In the genomic region with DNA sequence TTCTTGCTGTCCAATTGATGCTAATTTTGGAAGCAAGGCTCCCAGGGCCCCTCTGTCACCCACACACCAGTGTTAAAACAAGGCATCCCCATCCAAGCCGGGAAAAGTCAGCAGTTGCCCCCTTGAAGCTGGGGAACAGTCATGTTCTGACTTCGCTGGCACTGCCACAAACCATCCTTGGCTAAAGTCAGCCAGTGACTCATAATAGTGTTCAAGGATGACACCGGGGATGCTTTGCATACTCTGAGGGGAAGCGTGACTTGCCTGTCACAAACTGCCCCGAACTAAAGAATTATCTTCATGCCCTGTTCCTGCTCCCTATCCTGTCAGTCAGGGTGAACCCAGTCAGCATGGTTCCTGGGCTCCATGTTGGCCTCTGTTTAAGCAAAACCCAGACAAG, we compare ENCODE assay signal across 9 cellular contexts. TPM values are rescaled to one million over a fixed set of nuclear protein-coding genes. Genes with fewer than 3 reads are reported as not detected.
A peak's percentile ranks its signal among the peaks of the same experiment; 100 is the strongest.
DNase-seq lines count a peak whose midpoint lies in the region; ATAC-seq, FAIRE-seq and TF ChIP-seq lines count a peak whose summit lies in the region.
"Had no signal": no experiment of that assay in that cellular context is flagged by ENCODE, and none has a peak within 500 bp of the region (broad histone marks: within the 10 kb centered on the region; RNA-seq: fewer than 3 reads in every experiment).

No MANE protein-coding gene starts in this region.

- POLR2A ChIA-PET in Caco-2 (lab: Charles Lee) = no interaction called here

- no peaks in the 10 kb centered on the region for H3K36me3 Mint-ChIP-seq in Caco-2 (ENCODE audit: insufficient read depth, unreplicated experiment)

- peak; percentile 97 for ATAC-seq in GM21723 (IDR thresholded peaks at IDR 0.05; ENCODE audit: unreplicated experiment)

- TF ChIP-seq CTCF in Caco-2 (IDR thresholded peaks at IDR 0.05; ENCODE audit: insufficient read depth in 1 of 2, low read depth in 1 of 2, low read length in 1 of 2, severe bottlenecking in 1 of 2, unreplicated experiment in 1 of 2) = no peak

- H3K9me3 ChIP-seq in Caco-2 (no peaks in the 10 kb centered on the region), HAP-1 (no peaks in the 10 kb centered on the region)
- H3K9me3 ChIP-seq: breast epithelium had no signal

- H3K36me3 ChIP-seq in Caco-2 (ENCODE audit: control insufficient read depth, insufficient read depth, low read length) = no peaks in the 10 kb centered on the region
- H3K36me3 ChIP-seq in HAP-1 (replicated peaks) = no peaks in the 10 kb centered on the region
- H3K36me3 ChIP-seq: breast epithelium had no signal

- CTCF ChIA-PET in Caco-2 (lab: Charles Lee) = no interaction called here

- no peak overlapping the region for H3K27ac Mint-ChIP-seq in Caco-2 (ENCODE audit: unreplicated experiment)

- intact Hi-C loops in Caco-2 (cut with micrococcal nuclease; ENCODE audit: unreplicated experiment) = no loop called here

- H3K4me1 ChIP-seq in Caco-2 (no peaks in the 10 kb centered on the region), HAP-1 (no peaks in the 10 kb centered on the region)
- H3K4me1 ChIP-seq: breast epithelium had no signal

- no peaks in the 10 kb centered on the region for H3K27me3 Mint-ChIP-seq in Caco-2 (ENCODE audit: insufficient read depth, unreplicated experiment)

- no peaks in the 10 kb centered on the region; the same call in 1 of the 2 replicates for H3K27me3 ChIP-seq in Caco-2 (replicated peaks; ENCODE audit: control insufficient read depth, insufficient read depth, low read length)
- no peaks in the 10 kb centered on the region for H3K27me3 ChIP-seq in HAP-1 (ENCODE audit: low read depth)
- H3K27me3 ChIP-seq: breast epithelium had no signal

- H3K9me3 Mint-ChIP-seq in Caco-2 (ENCODE audit: unreplicated experiment) = no peaks in the 10 kb centered on the region

- in situ Hi-C loops in HAP-1 (cut with MboI; ENCODE audit: low sequenced_read_pairs) = no loop called here

- no peak overlapping the region for H3K4me3 Mint-ChIP-seq in Caco-2 (ENCODE audit: unreplicated experiment)

- no TSS peak for BruUV-seq in Caco-2 (replicated peaks; lab: Mats Ljungman, UMichigan)

- FAIRE-seq in GM18507 (lab: Jason Lieb, UNC) = no peak

- DNase-seq in GM18507 (ENCODE audit: extremely low spot score, insufficient read length, low read depth) (peak; percentile 36), HT1080 (ENCODE audit: low read depth) (peak; percentile 64), kidney tubule cell (ENCODE audit: low spot score) (peak; percentile 75), NCI-H2196 treated with DMSO at 0.1 percent for 48 hours (lab: John Stamatoyannopoulos, UW; ENCODE audit: unreplicated experiment) (no peak), NCI-H345 (lab: John Stamatoyannopoulos, UW) (no peak), Caco-2 (no peak), HAP-1 (ENCODE audit: low spot score in 2 of 2) (no peak)

- no peaks in the 10 kb centered on the region for H3K4me1 Mint-ChIP-seq in Caco-2 (ENCODE audit: low read depth, unreplicated experiment)

- H3K4me3 ChIP-seq in Caco-2 (ENCODE audit: low read depth, low read length) (no peak overlapping the region), HAP-1 (no peak overlapping the region)
- H3K4me3 ChIP-seq: breast epithelium had no signal

RNA-seq across cellular contexts. Expression of gene TGFA, which starts 37.0 kb away (rescaled TPM):
- total RNA-seq in HT1080 (2014; rRNA removed; shearing (Covaris generic)) = 25.8 and 28.2 TPM in 2 replicates
- polyA plus RNA-seq in HT1080 (2015; cell fraction: cytosol; rRNA removed) = 49.5 and 53.0 TPM in 2 replicates
- polyA plus RNA-seq in HT1080 (2015; cell fraction: nucleus; rRNA removed) = 31.3 and 33.7 TPM in 2 replicates
- total RNA-seq in Caco-2 (2022) = 0.32 and 0.70 TPM in 2 replicates

Comparison
In these comparisons a context has a peak if more than half of its experiments do, and no peak if none do; other contexts are left out.
1. DNase-seq: peak in GM18507 (single experiment), HT1080 (single experiment) and kidney tubule cell (single experiment); none in NCI-H2196 treated with DMSO at 0.1 percent for 48 hours (single experiment), NCI-H345 (single experiment), Caco-2 (0 of 2) and HAP-1 (0 of 2).
2. RNA of gene TGFA, which starts 37.0 kb away (total RNA-seq): 25.8 to 28.2 TPM in HT1080; 0.32 to 0.70 TPM in Caco-2; every median in the first group is over 10 times any median in the second.